11 cellular contexts compared by ENCODE assay signal in genomic region chr19:2631213-2631821, GRCh38.
A peak's percentile ranks its signal among the peaks of the same experiment; 100 is the strongest.
DNase-seq lines count a peak whose midpoint lies in the region; ATAC-seq, FAIRE-seq and TF ChIP-seq lines count a peak whose summit lies in the region.
"Had no signal": no experiment of that assay in that cellular context is flagged by ENCODE, and none has a peak within 500 bp of the region (broad histone marks: within the 10 kb centered on the region; RNA-seq: fewer than 3 reads in every experiment).

No MANE protein-coding gene starts in this region.

- H3K4me3 ChIP-seq in bronchial epithelial cell (ENCODE audit: low read depth, low read length), result no peak overlapping the region
- no peak overlapping the region for H3K4me3 ChIP-seq in esophagus muscularis mucosa
- H3K4me3 ChIP-seq in body of pancreas, result no peak overlapping the region
- H3K4me3 ChIP-seq: HAP-1 had no signal

- peak overlapping the region; percentile 57 for H3K4me3 Mint-ChIP-seq in natural killer cell

- H3K36me3 Mint-ChIP-seq in natural killer cell, result no peaks in the 10 kb centered on the region

- peaks cover 15 to 35% (median 16%) of the 10 kb centered on the region in 4 donors for H3K4me1 ChIP-seq in esophagus muscularis mucosa
- peaks cover 42% of the 10 kb centered on the region for H3K4me1 ChIP-seq in body of pancreas
- H3K4me1 ChIP-seq: HAP-1 had no signal

- no peaks in the 10 kb centered on the region for H3K27me3 ChIP-seq in bronchial epithelial cell (ENCODE audit: control insufficient read depth, insufficient read depth, low read length)
- H3K27me3 ChIP-seq in esophagus muscularis mucosa, result no peaks in the 10 kb centered on the region
- no peaks in the 10 kb centered on the region for H3K27me3 ChIP-seq in body of pancreas

- 100% methylated on average over 4 of the region's 4 CpGs for WGBS in esophagus muscularis mucosa
- WGBS in body of pancreas, 2 donors, result 87 to 100% methylated on average over 4 of the region's 4 CpGs

- H3K27ac ChIP-seq in esophagus muscularis mucosa (replicated peaks in 1 of 4) (no peak overlapping the region), body of pancreas (peak overlapping the region in 1 of 4 donors; percentile 4)

- H3K36me3 ChIP-seq in bronchial epithelial cell (ENCODE audit: control insufficient read depth, insufficient read depth, low read length) (no peaks in the 10 kb centered on the region), esophagus muscularis mucosa (no peaks in the 10 kb centered on the region), body of pancreas (replicated peaks in 1 of 2; ENCODE audit: insufficient read depth in 1 of 2, low read depth in 2 of 2) (no peaks in the 10 kb centered on the region)
- H3K36me3 ChIP-seq: HAP-1 had no signal

- TF ChIP-seq CTCF in GM12873 (IDR thresholded peaks at IDR 0.05; ENCODE audit: insufficient read depth, low read depth, low read length, missing control alignments), result peak; percentile 32
- TF ChIP-seq CTCF in bronchial epithelial cell (IDR thresholded peaks at IDR 0.05; ENCODE audit: insufficient read depth, low read length, severe bottlenecking), result no peak
- no peak for TF ChIP-seq CTCF in natural killer cell (IDR thresholded peaks at IDR 0.05)
- TF ChIP-seq CTCF in esophagus muscularis mucosa (IDR thresholded peaks at IDR 0.05), result no peak
- TF ChIP-seq CTCF in body of pancreas (IDR thresholded peaks at IDR 0.05), result no peak

- intact Hi-C loops in natural killer cell (cut with micrococcal nuclease) (no loop called here), esophagus muscularis mucosa (cut with DNase I) (no loop called here), body of pancreas (cut with DNase I) (no loop called here)

- H3K27me3 Mint-ChIP-seq in natural killer cell (ENCODE audit: low read depth in 2 of 2), result no peaks in the 10 kb centered on the region

- no peak for TF ChIP-seq EP300 in esophagus muscularis mucosa (IDR thresholded peaks at IDR 0.05)

- H3K9me3 Mint-ChIP-seq in natural killer cell, result no peaks in the 10 kb centered on the region

- DNase-seq in MV-4-11 (lab: John Stamatoyannopoulos, UW) (peak; percentile 90), bronchial epithelial cell (ENCODE audit: low read depth) (no peak), natural killer cell (peak; percentile 45), globus pallidus (ENCODE audit: low spot score) (no peak), esophagus muscularis mucosa (ENCODE audit: extremely low spot score) (no peak), body of pancreas (no peak)
- DNase-seq: NCI-H774; stimulated activated naive CD8-positive, alpha-beta T cell treated with anti-CD3 and anti-CD28 coated beads, Interleukin-15, Interleukin-2, amounts not matched to agents 100 U/mL and 50 U/mL, for 24 hours had no signal

- peak; percentile 62 for FAIRE-seq in bronchial epithelial cell (lab: Jason Lieb, UNC)
- FAIRE-seq: colon had no signal

- peak overlapping the region; percentile 93 to 94 for H3K27ac Mint-ChIP-seq in natural killer cell

- peak; percentile 61 to 74 (median 73) for ATAC-seq in natural killer cell
- no peak for ATAC-seq in body of pancreas
- ATAC-seq: stimulated activated naive CD8-positive, alpha-beta T cell treated with anti-CD3 and anti-CD28 coated beads, Interleukin-15, Interleukin-2, amounts not matched to agents 100 U/mL and 50 U/mL, for 24 hours had no signal

- TF ChIP-seq POLR2A in esophagus muscularis mucosa (IDR thresholded peaks at IDR 0.05; ENCODE audit: low read depth) (no peak), body of pancreas (IDR thresholded peaks at IDR 0.05) (no peak)

- peaks cover 49 to 52% of the 10 kb centered on the region in 2 donors for H3K4me1 Mint-ChIP-seq in natural killer cell

- H3K9me3 ChIP-seq in esophagus muscularis mucosa (peaks cover 0 to 12% (median 6%) of the 10 kb centered on the region in 4 donors), body of pancreas (no peaks in the 10 kb centered on the region)

Comparison
In these comparisons a context has a peak if more than half of its experiments do, and no peak if none do; other contexts are left out.
1. DNase-seq: peak in MV-4-11 (single experiment) and natural killer cell (single experiment); none in bronchial epithelial cell (single experiment), globus pallidus (single experiment), esophagus muscularis mucosa (single experiment) and body of pancreas (0 of 4).